ENCODE assay signal across 1 cellular context in genomic region chr17:18314059-18314730, GRCh38.
TF ChIP-seq lines count a peak whose summit lies in the region.

No MANE protein-coding gene starts in this region.

TF ChIP-seq in A549, 52 proteins besides CTCF, POLR2A, EP300 and RAD21 (continued from another document):
- no peak for TF ChIP-seq REST (IDR thresholded peaks at IDR 0.05)
- TF ChIP-seq ELK1 (IDR thresholded peaks at IDR 0.05; ENCODE audit: low read depth, low read length), result no peak
- TF ChIP-seq CBX8 (IDR thresholded peaks at IDR 0.05), result no peak
- TF ChIP-seq JUN (IDR thresholded peaks at IDR 0.05), result no peak
